ENCODE assay signal across 21 cellular contexts in the genomic region with DNA sequence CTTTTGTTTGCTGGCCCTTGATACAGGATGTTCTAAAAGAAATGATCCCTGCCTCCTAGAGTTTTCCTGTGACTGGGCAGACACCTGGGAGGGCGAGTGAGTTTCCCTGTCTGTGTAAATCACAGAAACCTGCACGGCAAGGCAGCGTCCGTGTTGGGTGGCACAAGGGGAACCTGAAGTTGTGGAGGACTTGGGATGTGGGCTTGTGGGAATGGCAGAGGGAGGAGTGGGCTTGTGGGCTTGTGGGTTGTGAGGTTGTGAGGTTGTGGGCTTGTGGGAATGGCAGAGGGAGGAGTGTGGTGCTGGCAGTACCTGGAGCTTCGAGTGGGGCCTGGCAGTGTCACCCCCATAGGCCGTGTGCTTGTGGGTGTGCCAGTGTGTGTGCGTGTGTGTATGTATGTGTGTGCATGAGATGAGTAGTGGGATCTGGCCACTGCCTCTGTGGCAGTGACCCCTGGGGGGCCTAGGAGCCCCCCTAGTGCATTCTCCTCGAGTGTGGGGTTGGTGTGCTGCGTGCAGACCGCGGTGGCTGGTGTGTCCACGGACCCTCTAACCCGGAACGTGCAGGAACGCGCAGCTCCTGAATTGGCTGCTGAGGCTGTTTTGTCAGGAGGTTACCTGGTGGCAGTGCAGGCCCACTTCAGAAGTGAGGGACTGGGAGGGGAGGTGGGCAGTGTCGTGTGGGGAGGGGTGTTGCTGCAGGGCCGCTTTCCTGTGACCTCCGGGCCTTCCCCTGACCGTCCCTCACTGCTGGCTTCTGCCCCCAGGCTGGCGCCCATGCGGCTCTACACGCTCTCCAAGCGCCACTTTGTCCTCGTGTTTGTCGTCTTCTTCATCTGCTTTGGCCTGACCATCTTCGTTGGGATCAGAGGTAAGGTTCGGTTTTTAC. TPM values are rescaled to one million over a fixed set of nuclear protein-coding genes. Genes with fewer than 3 reads are reported as not detected.
DNase-seq lines count a peak whose midpoint lies in the region; ATAC-seq and TF ChIP-seq lines count a peak whose summit lies in the region.
"Had no signal": no experiment of that assay in that cellular context is flagged by ENCODE, and none has a peak within 500 bp of the region (broad histone marks: within the 10 kb centered on the region; RNA-seq: fewer than 3 reads in every experiment).

No MANE protein-coding gene starts in this region.

- H3K36me3 ChIP-seq in CD8-positive, alpha-beta T cell (ENCODE audit: insufficient read depth, low read length), result peaks cover 8% of the 10 kb centered on the region
- peaks cover 21% of the 10 kb centered on the region; the same call in 1 of the 2 replicates for H3K36me3 ChIP-seq in PC-9 (ENCODE audit: low read depth)
- peaks cover 7% of the 10 kb centered on the region for H3K36me3 ChIP-seq in endodermal cell (ENCODE audit: control insufficient read depth, insufficient read depth, low read length)
- no peaks in the 10 kb centered on the region for H3K36me3 ChIP-seq in osteoblast (ENCODE audit: insufficient read depth, low read length)
- H3K36me3 ChIP-seq: breast epithelium, ovary had no signal

- peaks cover 56% of the 10 kb centered on the region for H3K4me1 Mint-ChIP-seq in CD8-positive, alpha-beta T cell (ENCODE audit: low read depth)
- H3K4me1 Mint-ChIP-seq in endodermal cell, result peaks cover 26% of the 10 kb centered on the region

- no peak for ATAC-seq in CD8-positive, alpha-beta T cell
- ATAC-seq in GM18873 (IDR thresholded peaks at IDR 0.05; ENCODE audit: low FRiP score, unreplicated experiment) (no peak), HG03439 (IDR thresholded peaks at IDR 0.05; ENCODE audit: unreplicated experiment) (no peak)
- ATAC-seq: gastroesophageal sphincter; stimulated activated naive CD8-positive, alpha-beta T cell treated with anti-CD3 and anti-CD28 coated beads, Interleukin-15, Interleukin-2, amounts not matched to agents 100 U/mL and 50 U/mL, for 24 hours had no signal

- H3K4me3 Mint-ChIP-seq in CD8-positive, alpha-beta T cell, result no peak overlapping the region
- H3K4me3 Mint-ChIP-seq in endodermal cell, result no peak overlapping the region
- H3K4me3 Mint-ChIP-seq: activated CD4-positive, alpha-beta memory T cell treated with anti-CD3 and anti-CD28 coated beads, Interleukin-2, amount 10 ng/mL, durations not matched to agents 7 days and 5 days; activated naive CD4-positive, alpha-beta T cell treated with anti-CD3 and anti-CD28 coated beads for 36 hours; HFFc6; memory B cell had no signal

- H3K27me3 ChIP-seq in CD8-positive, alpha-beta T cell (ENCODE audit: insufficient read depth, low read length), result no peaks in the 10 kb centered on the region
- no peaks in the 10 kb centered on the region for H3K27me3 ChIP-seq in PC-9 (ENCODE audit: insufficient read depth, low read depth)
- no peaks in the 10 kb centered on the region for H3K27me3 ChIP-seq in endodermal cell (ENCODE audit: control insufficient read depth, insufficient read depth, low read length, poor library complexity, severe bottlenecking)
- no peaks in the 10 kb centered on the region for H3K27me3 ChIP-seq in osteoblast (ENCODE audit: insufficient read depth, low read length)
- H3K27me3 ChIP-seq: BE2C, breast epithelium, gastroesophageal sphincter, ovary, SJSA1 had no signal

- no peaks in the 10 kb centered on the region for H3K9me2 ChIP-seq in PC-9 (ENCODE audit: insufficient read depth)

- H3K27ac Mint-ChIP-seq in CD8-positive, alpha-beta T cell, result peak overlapping the region; percentile 66
- peak overlapping the region; percentile 88 for H3K27ac Mint-ChIP-seq in endodermal cell
- H3K27ac Mint-ChIP-seq: activated naive CD4-positive, alpha-beta T cell treated with anti-CD3 and anti-CD28 coated beads for 36 hours; HFFc6; memory B cell had no signal

- peaks cover 24% of the 10 kb centered on the region for H3F3A ChIP-seq in PC-9 (ENCODE audit: insufficient read depth, low read depth)

- peaks cover 32% of the 10 kb centered on the region for H3K4me1 ChIP-seq in CD8-positive, alpha-beta T cell (ENCODE audit: insufficient read depth, low read length)
- H3K4me1 ChIP-seq in PC-9 (replicated peaks; ENCODE audit: insufficient read depth) (peaks cover 28% of the 10 kb centered on the region), endodermal cell (ENCODE audit: control insufficient read depth, insufficient read depth, low read length) (peaks cover 5% of the 10 kb centered on the region), osteoblast (ENCODE audit: insufficient read depth, low read length) (peaks cover 3% of the 10 kb centered on the region)
- H3K4me1 ChIP-seq: BE2C, breast epithelium, gastroesophageal sphincter had no signal

- H3K36me3 Mint-ChIP-seq in CD8-positive, alpha-beta T cell, result peaks cover 59% of the 10 kb centered on the region
- H3K36me3 Mint-ChIP-seq in endodermal cell (ENCODE audit: low read depth), result peaks cover 49% of the 10 kb centered on the region

- TF ChIP-seq CTCF in CD8-positive, alpha-beta T cell (IDR thresholded peaks at IDR 0.05), result no peak
- no peak for TF ChIP-seq CTCF in PC-9 (conservative IDR thresholded peaks at IDR 0.05)
- TF ChIP-seq CTCF in endodermal cell (conservative IDR thresholded peaks at IDR 0.05), result no peak
- no peak for TF ChIP-seq CTCF in osteoblast (IDR thresholded peaks at IDR 0.05; ENCODE audit: extremely low read depth, low read depth, low read length)

- 92 to 95% methylated on average over 17 to 28 of the region's 28 CpGs for WGBS in endodermal cell (ENCODE audit: insufficient coverage in 1 of 2, insufficient read length in 1 of 2), 2 experiments

- peak overlapping the region; percentile 69 for H3K4me2 ChIP-seq in PC-9
- no peak overlapping the region for H3K4me2 ChIP-seq in osteoblast (ENCODE audit: insufficient read depth, low read length)
- H3K4me2 ChIP-seq: KMS-11 had no signal

- H2AFZ ChIP-seq in PC-9 (no peak overlapping the region), osteoblast (ENCODE audit: low read length) (no peak overlapping the region)

- H3K9me3 Mint-ChIP-seq in CD8-positive, alpha-beta T cell, result no peaks in the 10 kb centered on the region
- peaks cover 6% of the 10 kb centered on the region for H3K9me3 Mint-ChIP-seq in endodermal cell
- H3K9me3 Mint-ChIP-seq: activated CD4-positive, alpha-beta memory T cell treated with anti-CD3 and anti-CD28 coated beads, Interleukin-2, amount 10 ng/mL, durations not matched to agents 7 days and 5 days; activated naive CD4-positive, alpha-beta T cell treated with anti-CD3 and anti-CD28 coated beads for 36 hours had no signal

- H3K27me3 Mint-ChIP-seq in CD8-positive, alpha-beta T cell (ENCODE audit: low read depth), result no peaks in the 10 kb centered on the region
- H3K27me3 Mint-ChIP-seq in endodermal cell (ENCODE audit: insufficient read depth), result no peaks in the 10 kb centered on the region
- H3K27me3 Mint-ChIP-seq: activated CD4-positive, alpha-beta memory T cell treated with anti-CD3 and anti-CD28 coated beads, Interleukin-2, amount 10 ng/mL, durations not matched to agents 7 days and 5 days; memory B cell had no signal

- no peak overlapping the region for H3K4me3 ChIP-seq in CD8-positive, alpha-beta T cell (ENCODE audit: low read depth, low read length)
- H3K4me3 ChIP-seq in PC-9 (no peak overlapping the region), endodermal cell (ENCODE audit: low read length) (no peak overlapping the region), osteoblast (ENCODE audit: insufficient read depth, low read length) (no peak overlapping the region)
- H3K4me3 ChIP-seq: breast epithelium, gastroesophageal sphincter, ovary, SJSA1 had no signal

- BruUV-seq in PC-9 (replicated peaks; lab: Mats Ljungman, UMichigan), result no TSS peak

- peak in 1 of 7 experiments; percentile 36 for DNase-seq in CD8-positive, alpha-beta T cell
- DNase-seq in PC-9 (no peak), endodermal cell (no peak), osteoblast (ENCODE audit: insufficient read length, low spot score, missing footprints) (peak; percentile 30), H4 (ENCODE audit: low spot score) (no peak), DMS79 treated with DMSO at 0.1 percent for 48 hours (lab: John Stamatoyannopoulos, UW) (no peak)
- DNase-seq: activated naive CD4-positive, alpha-beta T cell treated with anti-CD3 and anti-CD28 coated beads for 36 hours; BE2C; HFFc6; NCI-H1436 treated with DMSO at 0.1 percent for 48 hours; NCI-H226; ovary; stimulated activated naive CD8-positive, alpha-beta T cell treated with anti-CD3 and anti-CD28 coated beads, Interleukin-15, Interleukin-2, amounts not matched to agents 100 U/mL and 50 U/mL, for 24 hours had no signal

- intact Hi-C loops in CD8-positive, alpha-beta T cell (cut with DNase I, micrococcal nuclease), result no loop called here
- intact Hi-C loops in PC-9 (cut with micrococcal nuclease; ENCODE audit: unreplicated experiment), result no loop called here

- POLR2A ChIA-PET in CD8-positive, alpha-beta T cell (lab: Charles Lee), result no interaction called here
- POLR2A ChIA-PET in PC-9 (lab: Charles Lee; ENCODE audit: unreplicated experiment), result no interaction called here

- H4K20me1 ChIP-seq in PC-9 (ENCODE audit: insufficient read depth) (peaks cover 9% of the 10 kb centered on the region; the same call in 1 of the 2 replicates), osteoblast (ENCODE audit: insufficient read depth, low read length) (peaks cover 61% of the 10 kb centered on the region)

- no peak overlapping the region for H3K27ac ChIP-seq in CD8-positive, alpha-beta T cell (ENCODE audit: low read depth, low read length)
- H3K27ac ChIP-seq in PC-9 (peak overlapping the region; percentile 59), endodermal cell (ENCODE audit: low read depth, low read length) (no peak overlapping the region), osteoblast (ENCODE audit: low read depth, low read length) (no peak overlapping the region)
- H3K27ac ChIP-seq: gastroesophageal sphincter, KMS-11, ovary, SJSA1 had no signal

- CTCF ChIA-PET in CD8-positive, alpha-beta T cell (lab: Charles Lee), result no interaction called here
- CTCF ChIA-PET in PC-9 (lab: Charles Lee), result interaction anchor here (0.6 kb wide), 1 partner anchor 1256 kb away, joined by 5 read pairs; no protein-coding TSS in a partner anchor

- H3K79me2 ChIP-seq in PC-9 (ENCODE audit: low read depth) (peaks cover 80% of the 10 kb centered on the region), osteoblast (ENCODE audit: insufficient read depth, low read length) (peaks cover 84% of the 10 kb centered on the region)

- H3K9ac ChIP-seq in endodermal cell (ENCODE audit: extremely low read depth, low read length, poor library complexity, severe bottlenecking), result no peak overlapping the region
- H3K9ac ChIP-seq: KMS-11 had no signal

- H3K9me3 ChIP-seq in CD8-positive, alpha-beta T cell (ENCODE audit: low read length), result no peaks in the 10 kb centered on the region
- H3K9me3 ChIP-seq in PC-9 (ENCODE audit: insufficient read depth, low read depth) (no peaks in the 10 kb centered on the region), endodermal cell (ENCODE audit: control insufficient read depth, low read length) (peaks cover 9% of the 10 kb centered on the region), osteoblast (ENCODE audit: low read depth, low read length) (no peaks in the 10 kb centered on the region)
- H3K9me3 ChIP-seq: BE2C, breast epithelium, gastroesophageal sphincter, ovary had no signal

RNA-seq across cellular contexts. Expression of gene TMEM181, which starts 13.0 kb away (rescaled TPM):
- 10 to 100 TPM in 1 of 2 experiments, 1 to 10 TPM in 1; 9.3 to 10.3 TPM for total RNA-seq in CD8-positive, alpha-beta T cell
- 14.9 and 18.7 TPM in 2 replicates for total RNA-seq in PC-9 (2021)
- 10 to 100 TPM; 21.2 to 21.8 TPM for total RNA-seq in endodermal cell
- polyA plus RNA-seq in endodermal cell (2013, experiment 1 of 2), result 20.7 TPM
- polyA plus RNA-seq in endodermal cell (2013, experiment 2 of 2), result 18.7 TPM
- total RNA-seq in osteoblast, result 43.3 and 43.8 TPM in 2 replicates
- 16.1 and 18.8 TPM in 2 replicates for total RNA-seq in H4 (2014; rRNA removed; shearing (Covaris generic))
